ENCODE assay signal across 26 cellular contexts in the genomic region with DNA sequence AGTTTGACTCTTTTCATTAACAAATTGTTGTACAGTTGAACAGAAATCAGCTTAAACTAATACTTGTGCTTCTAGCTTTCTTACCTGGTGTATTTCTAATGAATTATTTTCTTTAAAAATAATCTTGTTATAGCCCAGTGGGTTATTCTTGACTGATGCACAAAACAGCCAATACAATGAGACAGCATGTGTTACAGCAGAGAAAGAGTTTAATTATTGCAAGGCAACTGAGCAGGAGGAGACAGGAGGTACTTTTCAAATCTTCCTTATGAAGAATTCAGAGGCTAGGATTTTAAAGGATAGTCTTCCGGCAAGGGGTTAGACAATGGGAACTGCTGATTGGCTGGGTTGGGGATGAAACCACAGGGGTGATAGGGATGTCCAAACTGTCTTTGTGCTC.
"Had no signal": no experiment of that assay in that cellular context is flagged by ENCODE, and none has a peak within 500 bp of the region (broad histone marks: within the 10 kb centered on the region; RNA-seq: fewer than 3 reads in every experiment).

No MANE protein-coding gene starts in this region.

- H3K36me3 ChIP-seq: esophagus squamous epithelium, gastrocnemius medialis, heart right ventricle, left lung, lower lobe of right lung had no signal

- H3K4me1 ChIP-seq: esophagus squamous epithelium, gastrocnemius medialis, heart right ventricle, left lung, lower lobe of right lung had no signal

- H3K27ac ChIP-seq: epithelial cell of prostate, esophagus squamous epithelium, gastrocnemius medialis, heart right ventricle, left lung, lower lobe of right lung had no signal

- H3K27me3 ChIP-seq: esophagus squamous epithelium, gastrocnemius medialis, left lung had no signal

- H3K9me3 ChIP-seq: gastrocnemius medialis had no signal

- H3K4me3 ChIP-seq: esophagus squamous epithelium, gastrocnemius medialis, heart right ventricle, left lung, lower lobe of right lung, mucosa of descending colon had no signal

- ATAC-seq: effector memory CD8-positive, alpha-beta T cell; esophagus mucosa; gastrocnemius medialis; heart right ventricle; left cardiac atrium; left lung; left ventricle myocardium superior; lower lobe of right lung; mucosa of descending colon; naive thymus-derived CD8-positive, alpha-beta T cell had no signal

- DNase-seq: cortex of kidney; effector CD8-positive, alpha-beta T cell; effector memory CD8-positive, alpha-beta T cell; endodermal cell; erythroblast; esophagus squamous epithelium; foreskin fibroblast; foreskin melanocyte; gastrocnemius medialis; glutamatergic neuron; head of caudate nucleus; heart right ventricle; hippocampal formation; left cardiac atrium; left lung; left ventricle myocardium superior; lower lobe of right lung; mesenchymal stem cell; mucosa of descending colon; naive B cell; naive thymus-derived CD8-positive, alpha-beta T cell had no signal

- FAIRE-seq: endometrium, islet of Langerhans, keratinocyte had no signal
